1 cellular context compared by ENCODE assay signal in the genomic region with DNA sequence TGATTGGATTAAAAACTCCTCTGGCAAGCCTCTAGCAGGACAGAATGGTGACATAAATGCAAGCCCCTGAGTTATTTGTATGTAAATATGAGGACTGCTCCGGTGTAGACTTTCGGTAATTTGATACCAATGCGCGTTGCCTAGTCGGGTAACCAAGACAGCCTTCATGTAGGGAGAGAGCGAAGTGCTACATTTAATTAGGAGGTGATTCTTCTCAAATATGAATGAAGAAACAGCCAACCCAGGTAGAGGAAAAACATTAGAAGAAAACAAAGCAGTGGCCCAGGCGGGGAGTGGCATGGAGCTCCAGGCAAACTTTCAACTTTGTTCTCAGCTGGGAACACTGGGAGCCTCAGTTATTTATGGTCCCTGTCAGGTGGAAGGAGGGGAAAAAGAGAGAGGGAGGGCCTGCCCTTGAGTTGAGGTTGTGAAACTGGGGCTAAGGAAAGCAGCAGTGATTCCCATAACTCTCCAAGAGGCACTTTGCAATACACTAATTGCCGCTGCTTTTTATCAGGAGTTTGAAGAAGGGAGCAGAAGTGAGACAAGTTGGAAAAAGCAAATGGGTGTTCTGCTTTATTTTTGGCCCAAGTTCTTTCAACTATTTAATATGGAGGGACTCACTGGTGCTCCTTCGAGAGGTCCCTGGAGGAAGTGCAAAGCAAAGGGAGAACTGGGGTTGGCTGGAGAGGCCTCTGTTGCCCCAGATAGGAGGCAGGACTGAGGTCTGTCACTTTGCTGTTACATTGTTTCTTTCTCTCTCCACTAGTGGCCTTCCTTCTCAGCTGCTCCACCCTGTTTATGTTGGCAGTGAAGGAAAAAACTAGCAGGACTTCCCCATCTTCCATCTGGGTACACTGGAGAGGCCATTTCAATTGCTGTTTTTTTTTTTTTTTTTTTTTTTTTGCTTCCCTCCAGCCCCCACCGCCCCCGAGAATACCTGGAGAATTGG.
A peak's percentile ranks its signal among the peaks of the same experiment; 100 is the strongest.
TF ChIP-seq lines count a peak whose summit lies in the region.

No MANE protein-coding gene starts in this region.

TF ChIP-seq in H1, 55 proteins besides CTCF, POLR2A, EP300 and RAD21:
- no peak for TF ChIP-seq SIRT6 (IDR thresholded peaks at IDR 0.05; ENCODE audit: low read length)
- TF ChIP-seq SP2 (IDR thresholded peaks at IDR 0.05; ENCODE audit: low read length), result no peak
- TF ChIP-seq CHD2 (IDR thresholded peaks at IDR 0.05; ENCODE audit: low read length), result no peak
- TF ChIP-seq TEAD4 (IDR thresholded peaks at IDR 0.05; ENCODE audit: low read depth, low read length), result no peak
- TF ChIP-seq CBX5 (IDR thresholded peaks at IDR 0.05; ENCODE audit: low read depth, low read length), result no peak
- peak; percentile 74 for TF ChIP-seq TBP (IDR thresholded peaks at IDR 0.05; ENCODE audit: low read depth, low read length)
- peak; percentile 90; the same call in 1 of the 2 replicates for TF ChIP-seq RBBP5 (IDR thresholded peaks at IDR 0.05; ENCODE audit: borderline replicate concordance, low read depth, low read length)
- peak; percentile 35 for TF ChIP-seq SIX5 (IDR thresholded peaks at IDR 0.05; ENCODE audit: low read depth, low read length)
- peak; percentile 80; the same call in 1 of the 2 replicates for TF ChIP-seq TAF1 (IDR thresholded peaks at IDR 0.05; ENCODE audit: low read depth, low read length)
- TF ChIP-seq SP1 (IDR thresholded peaks at IDR 0.05; ENCODE audit: low read depth, low read length), result peak; percentile 79; the same call in 1 of the 2 replicates
- TF ChIP-seq JUN (IDR thresholded peaks at IDR 0.05; ENCODE audit: low read depth, low read length), result 0 out of 2 replicates have a peak, but pooled peaks have one; percentile 20
- TF ChIP-seq CEBPB (IDR thresholded peaks at IDR 0.05; ENCODE audit: low read depth, low read length), result peak; percentile 73
- TF ChIP-seq RXRA (IDR thresholded peaks at IDR 0.05; ENCODE audit: insufficient read depth, low read depth, low read length), result no peak
- TF ChIP-seq BCL11A (IDR thresholded peaks at IDR 0.05; ENCODE audit: low read depth in 2 of 2, low read length in 2 of 2), result no peak
- peak; percentile 90 for TF ChIP-seq ASH2L (IDR thresholded peaks at IDR 0.05; ENCODE audit: low read length)
- 0 out of 2 replicates have a peak, but pooled peaks have one; percentile 35 for TF ChIP-seq POLR2AphosphoS5 (IDR thresholded peaks at IDR 0.05; ENCODE audit: low read depth, low read length)
- peak; percentile 19 for TF ChIP-seq CHD7 (IDR thresholded peaks at IDR 0.05; ENCODE audit: insufficient replicate concordance, low read length)
- TF ChIP-seq SIN3A (conservative IDR thresholded peaks at IDR 0.05 in 1 of 2, IDR thresholded peaks at IDR 0.05 in 1 of 2; ENCODE audit: low read depth in 1 of 2, low read length in 2 of 2), result peak; percentile 47 to 80; a peak in 2 of 4 replicates
